ENCODE assay signal across 1 cellular context in the genomic region with DNA sequence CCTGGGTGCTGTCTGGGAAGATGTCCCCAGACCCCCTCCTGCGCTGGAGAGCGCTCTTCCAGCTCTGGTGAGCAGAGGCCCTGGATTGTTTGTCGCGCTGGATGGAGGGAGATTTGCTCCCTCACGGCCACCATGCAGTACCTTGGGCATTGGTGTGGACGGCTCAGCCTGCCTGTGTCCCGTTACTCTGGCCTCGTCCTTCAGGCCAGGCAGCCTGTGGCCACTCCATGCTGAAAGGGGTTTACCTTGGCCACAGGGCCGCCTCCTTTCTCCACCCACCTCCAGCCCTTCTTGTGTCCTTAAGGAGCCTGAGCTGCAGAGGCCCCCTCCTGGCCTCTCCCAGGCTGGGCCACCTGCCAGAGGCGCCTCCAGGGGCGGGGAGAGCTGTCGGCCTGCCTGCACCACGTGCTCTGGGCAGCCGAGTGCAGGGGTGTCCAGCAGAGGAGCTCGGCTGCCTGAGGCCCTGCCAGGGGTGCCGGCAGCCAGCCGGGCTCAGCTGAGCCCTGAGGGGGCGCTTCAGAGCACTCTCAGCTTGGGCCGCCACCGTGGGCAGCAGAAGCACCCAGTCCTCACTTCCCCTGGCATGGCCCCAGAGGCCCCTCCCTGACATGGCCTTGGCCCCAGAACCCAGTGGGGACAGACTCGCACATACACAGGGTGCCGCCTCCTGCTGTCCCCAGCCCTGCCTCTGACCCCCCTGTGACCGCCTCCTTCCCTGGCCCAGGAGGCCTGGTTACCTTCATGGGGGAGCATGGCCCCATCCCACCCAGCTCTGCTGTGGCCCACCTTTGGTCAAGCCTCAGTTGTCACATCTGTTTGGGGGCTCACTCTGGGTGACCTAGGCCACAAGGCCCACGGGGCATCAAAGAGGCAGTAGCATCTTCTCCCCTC.
TF ChIP-seq lines count a peak whose summit lies in the region.

No MANE protein-coding gene starts in this region.

TF ChIP-seq in HEK293, 187 proteins besides CTCF, POLR2A, EP300 and RAD21 (continued from another document):
- TF ChIP-seq, protein P1, sequence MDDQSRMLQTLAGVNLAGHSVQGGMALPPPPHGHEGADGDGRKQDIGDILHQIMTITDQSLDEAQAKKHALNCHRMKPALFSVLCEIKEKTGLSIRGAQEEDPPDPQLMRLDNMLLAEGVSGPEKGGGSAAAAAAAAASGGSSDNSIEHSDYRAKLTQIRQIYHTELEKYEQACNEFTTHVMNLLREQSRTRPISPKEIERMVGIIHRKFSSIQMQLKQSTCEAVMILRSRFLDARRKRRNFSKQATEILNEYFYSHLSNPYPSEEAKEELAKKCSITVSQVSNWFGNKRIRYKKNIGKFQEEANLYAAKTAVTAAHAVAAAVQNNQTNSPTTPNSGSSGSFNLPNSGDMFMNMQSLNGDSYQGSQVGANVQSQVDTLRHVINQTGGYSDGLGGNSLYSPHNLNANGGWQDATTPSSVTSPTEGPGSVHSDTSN (CRISPR knock-in tag; IDR thresholded peaks at IDR 0.05): 0 out of 2 replicates have a peak, but pooled peaks have one; percentile 36
- TF ChIP-seq ZNF426 (tag by site-specific recombination; IDR thresholded peaks at IDR 0.05): no peak
- no peak for TF ChIP-seq RBAK (tag by site-specific recombination; IDR thresholded peaks at IDR 0.05)
- no peak for TF ChIP-seq ZNF510 (tag by site-specific recombination; IDR thresholded peaks at IDR 0.05; ENCODE audit: insufficient replicate concordance)
- TF ChIP-seq GFI1B (tag by site-specific recombination; IDR thresholded peaks at IDR 0.05): no peak
- no peak for TF ChIP-seq ZNF501 (tag by site-specific recombination; IDR thresholded peaks at IDR 0.05)
- no peak for TF ChIP-seq ZNF24 (tag by site-specific recombination; IDR thresholded peaks at IDR 0.05)
- no peak for TF ChIP-seq ZNF654 (tag by site-specific recombination; IDR thresholded peaks at IDR 0.05; ENCODE audit: low read depth)
- no peak for TF ChIP-seq ZNF747 (tag by site-specific recombination; IDR thresholded peaks at IDR 0.05)
- peak; percentile 79 for TF ChIP-seq GLIS1 (tag by site-specific recombination; IDR thresholded peaks at IDR 0.05)
- TF ChIP-seq, protein P2, sequence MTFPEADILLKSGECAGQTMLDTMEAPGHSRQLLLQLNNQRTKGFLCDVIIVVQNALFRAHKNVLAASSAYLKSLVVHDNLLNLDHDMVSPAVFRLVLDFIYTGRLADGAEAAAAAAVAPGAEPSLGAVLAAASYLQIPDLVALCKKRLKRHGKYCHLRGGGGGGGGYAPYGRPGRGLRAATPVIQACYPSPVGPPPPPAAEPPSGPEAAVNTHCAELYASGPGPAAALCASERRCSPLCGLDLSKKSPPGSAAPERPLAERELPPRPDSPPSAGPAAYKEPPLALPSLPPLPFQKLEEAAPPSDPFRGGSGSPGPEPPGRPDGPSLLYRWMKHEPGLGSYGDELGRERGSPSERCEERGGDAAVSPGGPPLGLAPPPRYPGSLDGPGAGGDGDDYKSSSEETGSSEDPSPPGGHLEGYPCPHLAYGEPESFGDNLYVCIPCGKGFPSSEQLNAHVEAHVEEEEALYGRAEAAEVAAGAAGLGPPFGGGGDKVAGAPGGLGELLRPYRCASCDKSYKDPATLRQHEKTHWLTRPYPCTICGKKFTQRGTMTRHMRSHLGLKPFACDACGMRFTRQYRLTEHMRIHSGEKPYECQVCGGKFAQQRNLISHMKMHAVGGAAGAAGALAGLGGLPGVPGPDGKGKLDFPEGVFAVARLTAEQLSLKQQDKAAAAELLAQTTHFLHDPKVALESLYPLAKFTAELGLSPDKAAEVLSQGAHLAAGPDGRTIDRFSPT (tag by site-specific recombination; IDR thresholded peaks at IDR 0.05): no peak
- TF ChIP-seq ZNF623 (tag by site-specific recombination; IDR thresholded peaks at IDR 0.05): no peak
- peak; percentile 27; the same call in 1 of the 2 replicates for TF ChIP-seq ZXDB (tag by site-specific recombination; IDR thresholded peaks at IDR 0.05)
- no peak for TF ChIP-seq ZNF302 (tag by site-specific recombination; IDR thresholded peaks at IDR 0.05; ENCODE audit: low read depth)
- no peak for TF ChIP-seq ZNF48 (tag by site-specific recombination; IDR thresholded peaks at IDR 0.05)
- no peak for TF ChIP-seq ZNF785 (tag by site-specific recombination; IDR thresholded peaks at IDR 0.05)
- no peak for TF ChIP-seq ZBTB17 (tag by site-specific recombination; IDR thresholded peaks at IDR 0.05)
- no peak for TF ChIP-seq ZNF843 (tag by site-specific recombination; IDR thresholded peaks at IDR 0.05)
- TF ChIP-seq, protein P3, sequence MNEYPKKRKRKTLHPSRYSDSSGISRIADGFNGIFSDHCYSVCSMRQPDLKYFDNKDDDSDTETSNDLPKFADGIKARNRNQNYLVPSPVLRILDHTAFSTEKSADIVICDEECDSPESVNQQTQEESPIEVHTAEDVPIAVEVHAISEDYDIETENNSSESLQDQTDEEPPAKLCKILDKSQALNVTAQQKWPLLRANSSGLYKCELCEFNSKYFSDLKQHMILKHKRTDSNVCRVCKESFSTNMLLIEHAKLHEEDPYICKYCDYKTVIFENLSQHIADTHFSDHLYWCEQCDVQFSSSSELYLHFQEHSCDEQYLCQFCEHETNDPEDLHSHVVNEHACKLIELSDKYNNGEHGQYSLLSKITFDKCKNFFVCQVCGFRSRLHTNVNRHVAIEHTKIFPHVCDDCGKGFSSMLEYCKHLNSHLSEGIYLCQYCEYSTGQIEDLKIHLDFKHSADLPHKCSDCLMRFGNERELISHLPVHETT (tag by site-specific recombination; IDR thresholded peaks at IDR 0.05): no peak
- TF ChIP-seq ZIC2 (tag by site-specific recombination; IDR thresholded peaks at IDR 0.05): peak; percentile 87
- no peak for TF ChIP-seq ZNF560 (tag by site-specific recombination; IDR thresholded peaks at IDR 0.05; ENCODE audit: borderline replicate concordance)
- TF ChIP-seq, protein P4, sequence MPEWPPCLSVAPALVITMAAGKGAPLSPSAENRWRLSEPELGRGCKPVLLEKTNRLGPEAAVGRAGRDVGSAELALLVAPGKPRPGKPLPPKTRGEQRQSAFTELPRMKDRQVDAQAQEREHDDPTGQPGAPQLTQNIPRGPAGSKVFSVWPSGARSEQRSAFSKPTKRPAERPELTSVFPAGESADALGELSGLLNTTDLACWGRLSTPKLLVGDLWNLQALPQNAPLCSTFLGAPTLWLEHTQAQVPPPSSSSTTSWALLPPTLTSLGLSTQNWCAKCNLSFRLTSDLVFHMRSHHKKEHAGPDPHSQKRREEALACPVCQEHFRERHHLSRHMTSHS (tag by site-specific recombination; IDR thresholded peaks at IDR 0.05): no peak
- no peak for TF ChIP-seq SP7 (tag by site-specific recombination; IDR thresholded peaks at IDR 0.05)
- TF ChIP-seq GLI4 (tag by site-specific recombination; IDR thresholded peaks at IDR 0.05): no peak
- TF ChIP-seq, protein P5, sequence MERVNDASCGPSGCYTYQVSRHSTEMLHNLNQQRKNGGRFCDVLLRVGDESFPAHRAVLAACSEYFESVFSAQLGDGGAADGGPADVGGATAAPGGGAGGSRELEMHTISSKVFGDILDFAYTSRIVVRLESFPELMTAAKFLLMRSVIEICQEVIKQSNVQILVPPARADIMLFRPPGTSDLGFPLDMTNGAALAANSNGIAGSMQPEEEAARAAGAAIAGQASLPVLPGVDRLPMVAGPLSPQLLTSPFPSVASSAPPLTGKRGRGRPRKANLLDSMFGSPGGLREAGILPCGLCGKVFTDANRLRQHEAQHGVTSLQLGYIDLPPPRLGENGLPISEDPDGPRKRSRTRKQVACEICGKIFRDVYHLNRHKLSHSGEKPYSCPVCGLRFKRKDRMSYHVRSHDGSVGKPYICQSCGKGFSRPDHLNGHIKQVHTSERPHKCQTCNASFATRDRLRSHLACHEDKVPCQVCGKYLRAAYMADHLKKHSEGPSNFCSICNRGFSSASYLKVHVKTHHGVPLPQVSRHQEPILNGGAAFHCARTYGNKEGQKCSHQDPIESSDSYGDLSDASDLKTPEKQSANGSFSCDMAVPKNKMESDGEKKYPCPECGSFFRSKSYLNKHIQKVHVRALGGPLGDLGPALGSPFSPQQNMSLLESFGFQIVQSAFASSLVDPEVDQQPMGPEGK (tag by site-specific recombination; IDR thresholded peaks at IDR 0.05): 0 out of 2 replicates have a peak, but pooled peaks have one; percentile 32
